Comparison of ENCODE assay signal across 1 cellular context in the genomic region with DNA sequence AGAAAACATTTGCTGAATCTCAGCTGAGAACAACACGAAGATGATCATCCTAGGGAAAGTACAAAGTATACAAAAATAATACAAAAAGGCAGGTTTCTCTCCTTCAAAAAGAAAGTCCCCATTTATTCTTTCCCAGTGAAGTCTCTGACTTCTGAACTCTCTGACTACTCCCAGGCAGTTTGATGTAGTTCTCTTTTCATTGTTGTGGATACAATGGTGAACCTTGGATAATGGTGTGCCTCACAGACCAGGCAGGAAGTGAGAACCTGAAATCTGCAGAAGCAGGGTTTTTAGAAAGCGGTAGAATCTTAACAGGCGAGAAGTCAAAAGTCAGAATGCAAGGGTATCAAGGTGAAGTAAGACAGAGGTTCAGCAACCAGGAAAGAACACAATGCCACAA.
TF ChIP-seq lines count a peak whose summit lies in the region.

No MANE protein-coding gene starts in this region.

TF ChIP-seq in GM12878, 131 proteins besides CTCF, POLR2A, EP300 and RAD21:
- TF ChIP-seq, protein P1, sequence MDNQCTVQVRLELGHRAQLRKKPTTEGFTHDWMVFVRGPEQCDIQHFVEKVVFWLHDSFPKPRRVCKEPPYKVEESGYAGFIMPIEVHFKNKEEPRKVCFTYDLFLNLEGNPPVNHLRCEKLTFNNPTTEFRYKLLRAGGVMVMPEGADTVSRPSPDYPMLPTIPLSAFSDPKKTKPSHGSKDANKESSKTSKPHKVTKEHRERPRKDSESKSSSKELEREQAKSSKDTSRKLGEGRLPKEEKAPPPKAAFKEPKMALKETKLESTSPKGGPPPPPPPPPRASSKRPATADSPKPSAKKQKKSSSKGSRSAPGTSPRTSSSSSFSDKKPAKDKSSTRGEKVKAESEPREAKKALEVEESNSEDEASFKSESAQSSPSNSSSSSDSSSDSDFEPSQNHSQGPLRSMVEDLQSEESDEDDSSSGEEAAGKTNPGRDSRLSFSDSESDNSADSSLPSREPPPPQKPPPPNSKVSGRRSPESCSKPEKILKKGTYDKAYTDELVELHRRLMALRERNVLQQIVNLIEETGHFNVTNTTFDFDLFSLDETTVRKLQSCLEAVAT (IDR thresholded peaks at IDR 0.05) = 0 out of 2 replicates have a peak, but pooled peaks have one; percentile 28
- TF ChIP-seq SMC3 (IDR thresholded peaks at IDR 0.05; ENCODE audit: borderline replicate concordance, low read length) (no peak), RCOR1 (conservative IDR thresholded peaks at IDR 0.05; ENCODE audit: low read depth, low read length) (no peak)
TF ChIP-seq in GM12878: peak in this region for 1.
